ENCODE assay signal across 7 cellular contexts in genomic region chr5:96868603-96869371, GRCh38. TPM values are rescaled to one million over a fixed set of nuclear protein-coding genes. Genes with fewer than 3 reads are reported as not detected.
DNase-seq lines count a peak whose midpoint lies in the region; ATAC-seq, FAIRE-seq and TF ChIP-seq lines count a peak whose summit lies in the region.

No MANE protein-coding gene starts in this region.

- TF ChIP-seq EP300 in suprapubic skin (IDR thresholded peaks at IDR 0.05): no peak

- FAIRE-seq in G401.6 (lab: Jason Lieb, UNC) (peak; percentile 88), islet of Langerhans (lab: Jason Lieb, UNC) (peak; percentile 76)

- ATAC-seq in GM19455 (IDR thresholded peaks at IDR 0.05; ENCODE audit: unreplicated experiment) (peak; percentile 77), HG03378 (IDR thresholded peaks at IDR 0.05; ENCODE audit: unreplicated experiment) (peak; percentile 84)

- no peak overlapping the region for H3K4me3 ChIP-seq in brain microvascular endothelial cell (ENCODE audit: low read depth, low read length)
- no peak overlapping the region for H3K4me3 ChIP-seq in suprapubic skin

- 52% methylated on average over 6 of the region's 6 CpGs for WGBS in suprapubic skin

- in situ Hi-C loops in brain microvascular endothelial cell (cut with HindIII; ENCODE audit: low pct_ligation_motif_present, low sequenced_read_pairs): no loop called here

- peak; percentile 97 for TF ChIP-seq CTCF in brain microvascular endothelial cell (IDR thresholded peaks at IDR 0.05; ENCODE audit: low read depth, low read length, missing control alignments)
- peak; percentile 86 to 89 for TF ChIP-seq CTCF in suprapubic skin (IDR thresholded peaks at IDR 0.05)

- no peak for TF ChIP-seq POLR2A in suprapubic skin (IDR thresholded peaks at IDR 0.05)

- no peaks in the 10 kb centered on the region for H3K9me3 ChIP-seq in suprapubic skin

- DNase-seq in NCI-H82 (lab: John Stamatoyannopoulos, UW) (peak; percentile 60), brain microvascular endothelial cell (peak; percentile 63), suprapubic skin (ENCODE audit: low spot score in 2 of 2) (no peak)

- H3K4me1 ChIP-seq in suprapubic skin: no peaks in the 10 kb centered on the region

- H3K27me3 ChIP-seq in brain microvascular endothelial cell (replicated peaks) (no peaks in the 10 kb centered on the region), suprapubic skin (no peaks in the 10 kb centered on the region)

- H3K36me3 ChIP-seq in brain microvascular endothelial cell (replicated peaks) (no peaks in the 10 kb centered on the region), suprapubic skin (no peaks in the 10 kb centered on the region)

- H3K27ac ChIP-seq in brain microvascular endothelial cell (no peak overlapping the region), suprapubic skin (no peak overlapping the region)

RNA-seq across cellular contexts. Expression of gene ERAP2, which starts 7.5 kb away (rescaled TPM):
- 10 to 100 TPM in 2 of 4 donors, 1 to 10 TPM in 2; 9.0 to 14.0 (median 11.5) TPM for total RNA-seq in suprapubic skin

Comparison
In these comparisons a context has a peak if more than half of its experiments do, and no peak if none do; other contexts are left out.
1. DNase-seq: peak in NCI-H82 (single experiment) and brain microvascular endothelial cell (single experiment); none in suprapubic skin (0 of 2).